In the genomic region with DNA sequence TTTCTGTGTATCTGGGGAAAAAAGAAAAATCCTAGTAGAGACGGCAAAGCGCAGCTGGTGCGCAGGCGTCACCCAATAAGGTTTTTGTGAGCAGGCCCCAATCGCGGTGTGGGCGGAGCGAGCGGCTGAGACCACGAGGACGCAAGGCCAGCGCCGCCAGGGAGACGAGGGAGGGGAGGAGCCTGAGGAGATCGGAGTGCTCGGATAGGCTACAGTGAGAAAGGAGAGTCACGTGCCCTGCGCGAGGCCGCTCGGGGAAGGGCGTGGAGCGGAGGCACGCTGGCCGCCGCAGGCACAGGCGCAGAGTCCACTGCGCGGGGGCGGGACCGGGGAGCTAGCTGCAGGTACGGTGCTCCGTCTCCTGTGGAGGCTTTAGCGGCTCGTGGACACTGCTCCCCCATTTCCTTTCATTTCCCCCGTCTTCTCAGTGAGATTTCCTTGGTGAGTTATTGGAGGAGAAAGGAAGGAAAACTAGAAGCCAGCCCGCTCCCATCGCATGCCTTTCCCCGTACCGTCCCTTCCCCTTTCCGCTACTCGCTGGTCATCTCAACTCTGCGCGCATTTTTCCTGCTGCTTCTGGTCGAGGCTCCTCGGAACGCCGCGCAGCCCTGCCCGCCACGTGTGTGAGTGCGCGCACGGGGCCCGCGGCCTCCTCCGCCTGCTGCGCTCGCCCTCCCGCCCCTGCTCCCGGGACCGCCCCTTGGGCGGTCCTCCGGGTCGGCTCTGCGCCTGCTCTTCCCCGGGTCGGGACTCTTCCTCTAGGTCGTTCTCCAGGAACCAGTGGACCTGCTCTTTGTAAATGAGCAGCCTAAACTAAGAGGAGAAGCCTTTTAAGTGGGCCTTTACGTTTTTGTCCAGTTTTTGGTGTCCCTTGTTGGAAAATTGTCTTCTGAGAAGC, we compare ENCODE assay signal across 8 cellular contexts. TPM values are rescaled to one million over a fixed set of nuclear protein-coding genes. Genes with fewer than 3 reads are reported as not detected.
DNase-seq lines count a peak whose midpoint lies in the region; ATAC-seq and TF ChIP-seq lines count a peak whose summit lies in the region.

A gene with protein sequence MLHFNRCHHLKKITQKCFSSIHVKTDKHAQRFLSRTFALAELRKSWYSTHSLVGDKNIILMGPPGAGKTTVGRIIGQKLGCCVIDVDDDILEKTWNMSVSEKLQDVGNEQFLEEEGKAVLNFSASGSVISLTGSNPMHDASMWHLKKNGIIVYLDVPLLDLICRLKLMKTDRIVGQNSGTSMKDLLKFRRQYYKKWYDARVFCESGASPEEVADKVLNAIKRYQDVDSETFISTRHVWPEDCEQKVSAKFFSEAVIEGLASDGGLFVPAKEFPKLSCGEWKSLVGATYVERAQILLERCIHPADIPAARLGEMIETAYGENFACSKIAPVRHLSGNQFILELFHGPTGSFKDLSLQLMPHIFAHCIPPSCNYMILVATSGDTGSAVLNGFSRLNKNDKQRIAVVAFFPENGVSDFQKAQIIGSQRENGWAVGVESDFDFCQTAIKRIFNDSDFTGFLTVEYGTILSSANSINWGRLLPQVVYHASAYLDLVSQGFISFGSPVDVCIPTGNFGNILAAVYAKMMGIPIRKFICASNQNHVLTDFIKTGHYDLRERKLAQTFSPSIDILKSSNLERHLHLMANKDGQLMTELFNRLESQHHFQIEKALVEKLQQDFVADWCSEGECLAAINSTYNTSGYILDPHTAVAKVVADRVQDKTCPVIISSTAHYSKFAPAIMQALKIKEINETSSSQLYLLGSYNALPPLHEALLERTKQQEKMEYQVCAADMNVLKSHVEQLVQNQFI (plus strand): TSS at position 264 of the 898 bp plus-strand sequence. CDS start 6,612 bp downstream, outside the sequence.

- no peak for TF ChIP-seq CTCF in BJ (IDR thresholded peaks at IDR 0.05; ENCODE audit: insufficient read depth, low read depth, low read length)

- H3K36me3 Mint-ChIP-seq in activated CD4-positive, alpha-beta T cell treated with anti-CD3 and anti-CD28 coated beads, Interleukin-2, amount 10 ng/mL, durations not matched to agents 7 days and 5 days (ENCODE audit: low read depth), result no peaks in the 10 kb centered on the region

- peaks cover 2% of the 10 kb centered on the region for H3K27me3 Mint-ChIP-seq in activated CD4-positive, alpha-beta T cell treated with anti-CD3 and anti-CD28 coated beads, Interleukin-2, amount 10 ng/mL, durations not matched to agents 7 days and 5 days

- peak within 1 kb of the TSS; percentile 89 for H3K27ac Mint-ChIP-seq in activated CD4-positive, alpha-beta T cell treated with anti-CD3 and anti-CD28 coated beads, Interleukin-2, amount 10 ng/mL, durations not matched to agents 7 days and 5 days

- CTCF ChIA-PET in BJ (lab: Yijun Ruan, JAX), result interaction anchor here (0.9 to 1.3 kb wide), 4 partner anchors 11 to 399 kb away, joined by 3 to 4 read pairs (median 3); no protein-coding TSS in a partner anchor
- CTCF ChIA-PET in activated CD4-positive, alpha-beta T cell treated with anti-CD3 and anti-CD28 coated beads, Interleukin-2, amount 10 ng/mL, durations not matched to agents 7 days and 5 days (lab: Charles Lee), result no interaction called here

- peak within 1 kb of the TSS; percentile 55 for H3K4me3 ChIP-seq in BJ (ENCODE audit: low read depth, low read length)

- DNase-seq in BJ (ENCODE audit: low read depth) (peak; percentile 94), GM19240 (ENCODE audit: insufficient read length, low spot score) (peak; percentile 83), NCI-H526 (lab: John Stamatoyannopoulos, UW) (peak; percentile 97 to 98), cortex of kidney (lab: John Stamatoyannopoulos, UW) (peak; percentile 58), left kidney (ENCODE audit: low read depth, low spot score) (peak; percentile 100)
- peak; percentile 98 for DNase-seq in activated CD4-positive, alpha-beta T cell treated with anti-CD3 and anti-CD28 coated beads, Interleukin-2, amount 10 ng/mL, durations not matched to agents 7 days and 5 days
- DNase-seq in stimulated activated CD4-positive, alpha-beta T cell treated with anti-CD3 and anti-CD28 coated beads, Interleukin-1b, Interleukin-23, amount 100 ng/mL, for 48 hours, result peak; percentile 99

- H3K27me3 ChIP-seq in BJ (ENCODE audit: control insufficient read depth, insufficient read depth, low read length), result no peaks in the 10 kb centered on the region

- POLR2A ChIA-PET in BJ (lab: Charles Lee), result interaction anchor here (0.7 kb wide), 1 partner anchor 27 kb away, joined by 5 read pairs; no protein-coding TSS in a partner anchor
- POLR2A ChIA-PET in activated CD4-positive, alpha-beta T cell treated with anti-CD3 and anti-CD28 coated beads, Interleukin-2, amount 10 ng/mL, durations not matched to agents 7 days and 5 days (lab: Charles Lee), result no interaction called here

- H3K9me3 Mint-ChIP-seq in activated CD4-positive, alpha-beta T cell treated with anti-CD3 and anti-CD28 coated beads, Interleukin-2, amount 10 ng/mL, durations not matched to agents 7 days and 5 days, result peaks cover 2% of the 10 kb centered on the region

- peak within 1 kb of the TSS; percentile 81 for H3K4me3 Mint-ChIP-seq in activated CD4-positive, alpha-beta T cell treated with anti-CD3 and anti-CD28 coated beads, Interleukin-2, amount 10 ng/mL, durations not matched to agents 7 days and 5 days

- H3K4me1 Mint-ChIP-seq in activated CD4-positive, alpha-beta T cell treated with anti-CD3 and anti-CD28 coated beads, Interleukin-2, amount 10 ng/mL, durations not matched to agents 7 days and 5 days, result peaks cover 20% of the 10 kb centered on the region

- ATAC-seq in HG03457 (IDR thresholded peaks at IDR 0.05; ENCODE audit: unreplicated experiment), result peak; percentile 99

- H3K36me3 ChIP-seq in BJ (ENCODE audit: control insufficient read depth, insufficient read depth, low read length), result no peaks in the 10 kb centered on the region

RNA-seq across cellular contexts. Expression of the gene that starts here (rescaled TPM):
- 0.78 and 1.9 TPM in 2 replicates for polyA plus RNA-seq in BJ (2011; rRNA removed)
- 0.57 and 0.93 TPM in 2 replicates for polyA minus RNA-seq in BJ (2011; rRNA and poly(A)+ RNA removed)
- 1 to 10 TPM; 2.5 to 2.6 TPM for total RNA-seq in activated CD4-positive, alpha-beta T cell treated with anti-CD3 and anti-CD28 coated beads, Interleukin-2, amount 10 ng/mL, durations not matched to agents 7 days and 5 days

Comparison
In these comparisons a context has a peak if more than half of its experiments do, and no peak if none do; other contexts are left out.
1. Peak in every context shown above with its lines: DNase-seq, ATAC-seq and H3K4me3 ChIP-seq.